Comparison of ENCODE assay signal across 21 cellular contexts in the genomic region with DNA sequence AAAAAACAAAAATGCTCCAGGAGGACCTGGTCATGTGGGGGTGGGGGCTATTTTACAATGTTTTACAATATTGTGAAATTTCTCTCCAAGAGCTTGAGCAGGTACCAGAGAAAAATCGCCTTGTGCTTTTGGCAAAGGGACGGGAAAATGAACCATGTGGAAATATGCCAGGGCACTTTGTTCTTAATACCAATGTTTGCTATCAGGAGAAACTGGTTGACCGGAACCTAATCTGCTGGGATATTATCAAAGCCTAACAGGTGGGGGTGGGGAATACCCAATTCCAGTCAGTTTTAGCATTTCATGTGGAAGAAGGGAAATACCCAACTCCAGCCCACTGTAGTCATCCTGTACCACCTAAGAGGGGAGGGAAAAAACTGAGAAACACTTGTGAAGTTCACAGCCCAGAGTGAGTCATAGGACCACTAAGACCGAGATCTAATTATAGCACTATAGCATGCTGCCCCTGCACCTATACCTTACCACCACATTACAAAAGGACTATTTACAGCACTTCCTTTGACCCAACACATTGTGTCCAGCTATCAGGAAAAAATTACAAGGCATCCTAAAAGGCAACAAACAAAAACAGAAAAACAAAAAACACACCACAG.
DNase-seq lines count a peak whose midpoint lies in the region; ATAC-seq and TF ChIP-seq lines count a peak whose summit lies in the region.
"Had no signal": no experiment of that assay in that cellular context is flagged by ENCODE, and none has a peak within 500 bp of the region (broad histone marks: within the 10 kb centered on the region; RNA-seq: fewer than 3 reads in every experiment).

No MANE protein-coding gene starts in this region.

- peaks cover 4% of the 10 kb centered on the region for H3K36me3 Mint-ChIP-seq in activated CD4-positive, alpha-beta T cell treated with anti-CD3 and anti-CD28 coated beads for 36 hours (ENCODE audit: low read depth)
- H3K36me3 Mint-ChIP-seq in activated CD4-positive, alpha-beta T cell treated with anti-CD3 and anti-CD28 coated beads, Interleukin-2, amount 10 ng/mL, durations not matched to agents 7 days and 5 days (ENCODE audit: low read depth), result no peaks in the 10 kb centered on the region
- peaks cover 0 to 3% of the 10 kb centered on the region in 2 donors for H3K36me3 Mint-ChIP-seq in stimulated activated naive B cell treated with anti-CD40 and anti-IgM and Interleukin-4, amounts not matched to agents 10 μg/mL and 1 μg/mL and 100 μg/mL, for 72 hours
- H3K36me3 Mint-ChIP-seq in type B pancreatic cell, result no peaks in the 10 kb centered on the region
- H3K36me3 Mint-ChIP-seq: CD4-positive, CD25-positive, alpha-beta regulatory T cell had no signal

- H3K27ac Mint-ChIP-seq in activated CD4-positive, alpha-beta T cell treated with anti-CD3 and anti-CD28 coated beads for 36 hours, result no peak overlapping the region
- H3K27ac Mint-ChIP-seq in activated CD4-positive, alpha-beta T cell treated with anti-CD3 and anti-CD28 coated beads, Interleukin-2, amount 10 ng/mL, durations not matched to agents 7 days and 5 days, result no peak overlapping the region
- H3K27ac Mint-ChIP-seq in stimulated activated naive B cell treated with anti-CD40 and anti-IgM and Interleukin-4, amounts not matched to agents 10 μg/mL and 1 μg/mL and 100 μg/mL, for 72 hours, result no peak overlapping the region
- H3K27ac Mint-ChIP-seq in type B pancreatic cell, result no peak overlapping the region
- H3K27ac Mint-ChIP-seq: activated naive CD4-positive, alpha-beta T cell treated with anti-CD3 and anti-CD28 coated beads, Interleukin-2, amount 50 U/mL, for 24 hours; CD4-positive, CD25-positive, alpha-beta regulatory T cell; naive thymus-derived CD4-positive, alpha-beta T cell; T-helper 17 cell had no signal

- TF ChIP-seq CTCF in VCaP (conservative IDR thresholded peaks at IDR 0.05), result no peak
- no peak for TF ChIP-seq CTCF in type B pancreatic cell (conservative IDR thresholded peaks at IDR 0.05)

- CTCF ChIA-PET in activated CD4-positive, alpha-beta T cell treated with anti-CD3 and anti-CD28 coated beads for 36 hours (lab: Charles Lee), result no interaction called here
- CTCF ChIA-PET in activated CD4-positive, alpha-beta T cell treated with anti-CD3 and anti-CD28 coated beads, Interleukin-2, amount 10 ng/mL, durations not matched to agents 7 days and 5 days (lab: Charles Lee), result interaction anchor here (0.6 kb wide), 1 partner anchor 276 kb away, joined by 3 read pairs; no protein-coding TSS in a partner anchor

- peaks cover 5% of the 10 kb centered on the region for H3K4me1 Mint-ChIP-seq in activated CD4-positive, alpha-beta T cell treated with anti-CD3 and anti-CD28 coated beads for 36 hours
- H3K4me1 Mint-ChIP-seq in activated CD4-positive, alpha-beta T cell treated with anti-CD3 and anti-CD28 coated beads, Interleukin-2, amount 10 ng/mL, durations not matched to agents 7 days and 5 days, result no peaks in the 10 kb centered on the region
- peaks cover 5% of the 10 kb centered on the region in 2 donors for H3K4me1 Mint-ChIP-seq in stimulated activated naive B cell treated with anti-CD40 and anti-IgM and Interleukin-4, amounts not matched to agents 10 μg/mL and 1 μg/mL and 100 μg/mL, for 72 hours
- H3K4me1 Mint-ChIP-seq in type B pancreatic cell (ENCODE audit: unreplicated experiment), result peaks cover 19% of the 10 kb centered on the region
- H3K4me1 Mint-ChIP-seq: activated naive CD4-positive, alpha-beta T cell treated with anti-CD3 and anti-CD28 coated beads, Interleukin-2, amount 50 U/mL, for 24 hours; CD4-positive, CD25-positive, alpha-beta regulatory T cell; naive thymus-derived CD4-positive, alpha-beta T cell; T-helper 17 cell had no signal

- DNase-seq in activated CD4-positive, alpha-beta T cell treated with anti-CD3 and anti-CD28 coated beads for 36 hours, result no peak
- DNase-seq in activated CD4-positive, alpha-beta T cell treated with anti-CD3 and anti-CD28 coated beads, Interleukin-2, amount 10 ng/mL, durations not matched to agents 7 days and 5 days, result no peak
- no peak for DNase-seq in stimulated activated naive B cell treated with anti-CD40 and anti-IgM and Interleukin-4, amounts not matched to agents 10 μg/mL and 1 μg/mL and 100 μg/mL, for 72 hours
- DNase-seq in SKM-1 (lab: John Stamatoyannopoulos, UW; ENCODE audit: unreplicated experiment) (no peak), type B pancreatic cell (ENCODE audit: extremely low spot score, unreplicated experiment) (no peak), NCI-H524 treated with DMSO at 0.1 percent for 48 hours (lab: John Stamatoyannopoulos, UW) (no peak)
- DNase-seq: activated CD8-positive, alpha-beta memory T cell treated with anti-CD3 and anti-CD28 coated beads, Interleukin-2, amount 50 U/mL, for 4 hours; CD4-positive, CD25-positive, alpha-beta regulatory T cell; DND-41; erythroblast; naive thymus-derived CD4-positive, alpha-beta T cell; NCI-H1417 treated with DMSO at 0.1 percent for 48 hours; NCI-H345; posterior cingulate gyrus; SHP77; stimulated activated naive CD4-positive, alpha-beta T cell; T-helper 17 cell had no signal

- H3K9me3 Mint-ChIP-seq in activated CD4-positive, alpha-beta T cell treated with anti-CD3 and anti-CD28 coated beads for 36 hours (ENCODE audit: low read depth), result no peaks in the 10 kb centered on the region
- H3K9me3 Mint-ChIP-seq in activated CD4-positive, alpha-beta T cell treated with anti-CD3 and anti-CD28 coated beads, Interleukin-2, amount 10 ng/mL, durations not matched to agents 7 days and 5 days, result no peaks in the 10 kb centered on the region
- H3K9me3 Mint-ChIP-seq in stimulated activated naive B cell treated with anti-CD40 and anti-IgM and Interleukin-4, amounts not matched to agents 10 μg/mL and 1 μg/mL and 100 μg/mL, for 72 hours, result peaks cover 3 to 5% of the 10 kb centered on the region in 2 donors
- no peaks in the 10 kb centered on the region for H3K9me3 Mint-ChIP-seq in type B pancreatic cell

- peak; percentile 65 for ATAC-seq in activated CD4-positive, alpha-beta T cell treated with anti-CD3 and anti-CD28 coated beads for 36 hours
- peak; percentile 79 for ATAC-seq in GM21717 (IDR thresholded peaks at IDR 0.05; ENCODE audit: unreplicated experiment)
- ATAC-seq in stimulated activated naive B cell treated with anti-CD40 and anti-IgM and Interleukin-4, amounts not matched to agents 10 μg/mL and 1 μg/mL and 100 μg/mL, for 72 hours (replicated peaks), result peak; percentile 58 to 88
- ATAC-seq: K562; naive thymus-derived CD4-positive, alpha-beta T cell; T-helper 17 cell had no signal

- H3K27me3 Mint-ChIP-seq in activated CD4-positive, alpha-beta T cell treated with anti-CD3 and anti-CD28 coated beads for 36 hours, result peaks cover 16% of the 10 kb centered on the region
- H3K27me3 Mint-ChIP-seq in activated CD4-positive, alpha-beta T cell treated with anti-CD3 and anti-CD28 coated beads, Interleukin-2, amount 10 ng/mL, durations not matched to agents 7 days and 5 days, result peaks cover 7% of the 10 kb centered on the region
- H3K27me3 Mint-ChIP-seq in stimulated activated naive B cell treated with anti-CD40 and anti-IgM and Interleukin-4, amounts not matched to agents 10 μg/mL and 1 μg/mL and 100 μg/mL, for 72 hours, result peaks cover 3 to 21% of the 10 kb centered on the region in 2 donors
- peaks cover 4% of the 10 kb centered on the region for H3K27me3 Mint-ChIP-seq in type B pancreatic cell

- intact Hi-C loops in activated CD4-positive, alpha-beta T cell treated with anti-CD3 and anti-CD28 coated beads for 36 hours (cut with DNase I, micrococcal nuclease), result no loop called here

- H3K27ac ChIP-seq in VCaP, result peak overlapping the region; percentile 36

- no peak overlapping the region for H3K4me3 Mint-ChIP-seq in activated CD4-positive, alpha-beta T cell treated with anti-CD3 and anti-CD28 coated beads for 36 hours
- no peak overlapping the region for H3K4me3 Mint-ChIP-seq in activated CD4-positive, alpha-beta T cell treated with anti-CD3 and anti-CD28 coated beads, Interleukin-2, amount 10 ng/mL, durations not matched to agents 7 days and 5 days
- no peak overlapping the region for H3K4me3 Mint-ChIP-seq in stimulated activated naive B cell treated with anti-CD40 and anti-IgM and Interleukin-4, amounts not matched to agents 10 μg/mL and 1 μg/mL and 100 μg/mL, for 72 hours
- no peak overlapping the region for H3K4me3 Mint-ChIP-seq in type B pancreatic cell
- H3K4me3 Mint-ChIP-seq: activated naive CD4-positive, alpha-beta T cell treated with anti-CD3 and anti-CD28 coated beads, Interleukin-2, amount 50 U/mL, for 24 hours; CD4-positive, CD25-positive, alpha-beta regulatory T cell; naive thymus-derived CD4-positive, alpha-beta T cell; T-helper 17 cell had no signal

- POLR2A ChIA-PET in activated CD4-positive, alpha-beta T cell treated with anti-CD3 and anti-CD28 coated beads for 36 hours (lab: Charles Lee), result no interaction called here
- POLR2A ChIA-PET in activated CD4-positive, alpha-beta T cell treated with anti-CD3 and anti-CD28 coated beads, Interleukin-2, amount 10 ng/mL, durations not matched to agents 7 days and 5 days (lab: Charles Lee), result no interaction called here
